In the genomic region with DNA sequence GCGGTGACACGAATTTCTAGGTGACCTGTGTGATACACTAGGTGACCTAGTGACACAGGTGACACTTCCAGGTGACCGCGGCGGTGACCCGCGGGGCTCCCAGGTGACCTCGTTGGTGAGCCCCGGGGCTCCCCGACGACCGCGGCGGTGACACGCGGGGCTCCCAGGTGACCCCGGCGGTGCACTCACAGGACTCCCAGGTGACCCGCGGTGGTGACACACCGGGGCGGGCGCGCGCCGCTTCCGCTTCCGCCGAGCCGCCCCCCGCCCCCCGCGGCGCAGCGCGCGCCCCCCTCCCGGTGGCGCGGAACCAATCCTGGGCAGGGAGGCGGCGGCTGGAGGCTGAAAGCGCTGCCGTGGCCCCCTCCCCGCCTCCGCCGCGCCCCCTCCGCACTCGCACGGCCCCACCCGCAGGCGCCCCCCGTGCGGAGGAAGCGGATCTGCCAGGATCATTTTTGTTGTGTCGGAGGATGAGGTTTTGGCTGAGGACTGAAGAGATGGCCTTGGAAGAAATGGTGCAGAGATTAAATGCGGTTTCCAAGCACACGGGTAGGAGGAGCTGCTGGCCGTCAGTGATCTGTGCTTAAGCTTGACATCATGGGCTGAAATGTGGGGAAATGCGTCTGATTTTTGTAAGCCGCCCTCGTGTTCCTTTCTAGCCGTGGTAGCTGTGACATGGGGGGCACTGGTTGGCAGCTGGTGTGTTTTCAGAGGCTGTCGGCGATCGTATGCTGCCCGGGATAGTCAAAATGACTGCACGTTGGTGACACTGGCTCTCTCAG, we compare ENCODE assay signal across 8 cellular contexts. TPM values are rescaled to one million over a fixed set of nuclear protein-coding genes. Genes with fewer than 3 reads are reported as not detected.
A peak's percentile ranks its signal among the peaks of the same experiment; 100 is the strongest.
DNase-seq lines count a peak whose midpoint lies in the region; ATAC-seq and TF ChIP-seq lines count a peak whose summit lies in the region.

A gene with protein sequence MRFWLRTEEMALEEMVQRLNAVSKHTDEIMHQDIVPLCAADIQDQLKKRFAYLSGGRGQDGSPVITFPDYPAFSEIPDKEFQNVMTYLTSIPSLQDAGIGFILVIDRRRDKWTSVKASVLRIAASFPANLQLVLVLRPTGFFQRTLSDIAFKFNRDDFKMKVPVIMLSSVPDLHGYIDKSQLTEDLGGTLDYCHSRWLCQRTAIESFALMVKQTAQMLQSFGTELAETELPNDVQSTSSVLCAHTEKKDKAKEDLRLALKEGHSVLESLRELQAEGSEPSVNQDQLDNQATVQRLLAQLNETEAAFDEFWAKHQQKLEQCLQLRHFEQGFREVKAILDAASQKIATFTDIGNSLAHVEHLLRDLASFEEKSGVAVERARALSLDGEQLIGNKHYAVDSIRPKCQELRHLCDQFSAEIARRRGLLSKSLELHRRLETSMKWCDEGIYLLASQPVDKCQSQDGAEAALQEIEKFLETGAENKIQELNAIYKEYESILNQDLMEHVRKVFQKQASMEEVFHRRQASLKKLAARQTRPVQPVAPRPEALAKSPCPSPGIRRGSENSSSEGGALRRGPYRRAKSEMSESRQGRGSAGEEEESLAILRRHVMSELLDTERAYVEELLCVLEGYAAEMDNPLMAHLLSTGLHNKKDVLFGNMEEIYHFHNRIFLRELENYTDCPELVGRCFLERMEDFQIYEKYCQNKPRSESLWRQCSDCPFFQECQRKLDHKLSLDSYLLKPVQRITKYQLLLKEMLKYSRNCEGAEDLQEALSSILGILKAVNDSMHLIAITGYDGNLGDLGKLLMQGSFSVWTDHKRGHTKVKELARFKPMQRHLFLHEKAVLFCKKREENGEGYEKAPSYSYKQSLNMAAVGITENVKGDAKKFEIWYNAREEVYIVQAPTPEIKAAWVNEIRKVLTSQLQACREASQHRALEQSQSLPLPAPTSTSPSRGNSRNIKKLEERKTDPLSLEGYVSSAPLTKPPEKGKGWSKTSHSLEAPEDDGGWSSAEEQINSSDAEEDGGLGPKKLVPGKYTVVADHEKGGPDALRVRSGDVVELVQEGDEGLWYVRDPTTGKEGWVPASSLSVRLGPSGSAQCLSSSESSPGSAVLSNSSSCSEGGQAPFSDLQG (plus strand): TSS at position 305 of the 782 bp plus-strand sequence. CDS start 166 bp downstream, at position 471.

- H3K9ac ChIP-seq in HCT116 (ENCODE audit: low read length) = peak within 1 kb of the TSS; percentile 46

- no peaks in the 10 kb centered on the region for H3K4me1 ChIP-seq in ACC112 (ENCODE audit: control insufficient read depth, insufficient read depth, low read length, unreplicated experiment)
- H3K4me1 ChIP-seq in HCT116 (ENCODE audit: control insufficient read depth in 1 of 2, insufficient read depth in 2 of 2, low read length in 2 of 2) = peaks cover 9 to 23% of the 10 kb centered on the region in 2 experiments; a peak in 3 of 4 replicates
- peaks cover 0 to 19% (median 6%) of the 10 kb centered on the region in 4 donors for H3K4me1 ChIP-seq in tibial nerve

- peak within 1 kb of the TSS; percentile 75 for H3K4me3 Mint-ChIP-seq in activated naive CD4-positive, alpha-beta T cell treated with anti-CD3 and anti-CD28 coated beads, Interleukin-2, amount 10 ng/mL, durations not matched to agents 7 days and 5 days

- peaks cover 18% of the 10 kb centered on the region for H3K4me1 Mint-ChIP-seq in activated naive CD4-positive, alpha-beta T cell treated with anti-CD3 and anti-CD28 coated beads, Interleukin-2, amount 10 ng/mL, durations not matched to agents 7 days and 5 days

- H3K27ac Mint-ChIP-seq in activated naive CD4-positive, alpha-beta T cell treated with anti-CD3 and anti-CD28 coated beads, Interleukin-2, amount 10 ng/mL, durations not matched to agents 7 days and 5 days = no peak within 1 kb of the TSS

- H3K9me3 ChIP-seq in HCT116 (ENCODE audit: control insufficient read depth in 1 of 2, insufficient read depth in 1 of 2, low read depth in 1 of 2, low read length in 2 of 2) = peaks cover 0 to 4% of the 10 kb centered on the region in 2 experiments; a peak in 1 of 4 replicates
- H3K9me3 ChIP-seq in tibial nerve = no peaks in the 10 kb centered on the region

- no peak for TF ChIP-seq POLR2A in HCT116 (IDR thresholded peaks at IDR 0.05; ENCODE audit: borderline replicate concordance, extremely low read depth, insufficient read depth, insufficient read length)
- TF ChIP-seq POLR2A in tibial nerve (IDR thresholded peaks at IDR 0.05) = no peak

- H3K79me2 ChIP-seq in ACC112 (ENCODE audit: control insufficient read depth, insufficient read depth, low read length, unreplicated experiment) (no peaks in the 10 kb centered on the region), HCT116 (ENCODE audit: insufficient read depth, low read length) (no peaks in the 10 kb centered on the region)

- CTCF ChIA-PET in HCT116 (lab: Charles Lee) = interaction anchor here (1.3 kb wide), 1 partner anchor 26 kb away, joined by 3 read pairs; no protein-coding TSS in a partner anchor
- CTCF ChIA-PET in activated naive CD4-positive, alpha-beta T cell treated with anti-CD3 and anti-CD28 coated beads, Interleukin-2, amount 10 ng/mL, durations not matched to agents 7 days and 5 days (lab: Charles Lee) = interaction anchor here (0.6 to 0.9 kb wide), 3 partner anchors 26 to 305 kb away, joined by 3 read pairs; no protein-coding TSS in a partner anchor

- H3K27me3 Mint-ChIP-seq in activated naive CD4-positive, alpha-beta T cell treated with anti-CD3 and anti-CD28 coated beads, Interleukin-2, amount 10 ng/mL, durations not matched to agents 7 days and 5 days = peaks cover 35% of the 10 kb centered on the region

- no peaks in the 10 kb centered on the region for H4K20me1 ChIP-seq in HCT116 (ENCODE audit: insufficient read depth)

- peak; percentile 31 for TF ChIP-seq RAD21 in HCT116 (IDR thresholded peaks at IDR 0.05; ENCODE audit: low read depth)

- H3K27me3 ChIP-seq in ACC112 (ENCODE audit: insufficient read depth, low read length) (peaks cover 80% of the 10 kb centered on the region), HCT116 (ENCODE audit: insufficient read depth, low read length) (no peaks in the 10 kb centered on the region), tibial nerve (peaks cover 0 to 72% of the 10 kb centered on the region in 2 donors)

- H3K9me2 ChIP-seq in HCT116 (ENCODE audit: insufficient read depth) = no peaks in the 10 kb centered on the region

- H3K27ac ChIP-seq in ACC112 (ENCODE audit: low read depth, low read length) (no peak within 1 kb of the TSS), HCT116 (ENCODE audit: low read depth, low read length) (no peak within 1 kb of the TSS; the same call in 1 of the 2 replicates), tibial nerve (peak within 1 kb of the TSS in 1 of 4 donors; percentile 56)

- intact Hi-C loops in HCT116 (cut with micrococcal nuclease) = no loop called here
- intact Hi-C loops in cardiac septum (cut with DNase I) = no loop called here

- no peak for TF ChIP-seq EP300 in tibial nerve (IDR thresholded peaks at IDR 0.05)

- H3K4me3 ChIP-seq in ACC112 (ENCODE audit: low read depth, low read length) (peak within 1 kb of the TSS; percentile 5; the same call in 1 of the 2 replicates), HCT116 (replicated peaks in 1 of 2; ENCODE audit: low read depth in 1 of 2, low read length in 2 of 2) (peak within 1 kb of the TSS; percentile 45 to 53), tibial nerve (peak within 1 kb of the TSS; percentile 11 to 48 (median 32))

- H2AFZ ChIP-seq in ACC112 (ENCODE audit: low read length, unreplicated experiment) = no peak within 1 kb of the TSS
- no peak within 1 kb of the TSS for H2AFZ ChIP-seq in HCT116 (ENCODE audit: low read depth, low read length, poor library complexity, severe bottlenecking)

- TF ChIP-seq CTCF in HCT116 (IDR thresholded peaks at IDR 0.05 in 2 of 3, conservative IDR thresholded peaks at IDR 0.05 in 1 of 3; ENCODE audit: borderline replicate concordance in 1 of 3, insufficient read depth in 1 of 3, low read depth in 2 of 3, low read length in 2 of 3) (peak in 2 of 3 experiments; percentile 41 to 53; a peak in 3 of 6 replicates), tibial nerve (IDR thresholded peaks at IDR 0.05) (peak in 1 of 5 experiments; percentile 11)

- DNase-seq in HCT116 (ENCODE audit: low read depth, low spot score) = no peak
- peak; percentile 6 for DNase-seq in RPMI7951 (ENCODE audit: low read depth)
- DNase-seq in activated naive CD4-positive, alpha-beta T cell treated with anti-CD3 and anti-CD28 coated beads, Interleukin-2, amount 10 ng/mL, durations not matched to agents 7 days and 5 days = peak; percentile 75
- peak; percentile 56 for DNase-seq in cardiac septum (ENCODE audit: low spot score)
- DNase-seq in pons (ENCODE audit: low spot score) = peak; percentile 62
- no peak for DNase-seq in tibial nerve (ENCODE audit: low spot score in 2 of 2)

- ATAC-seq in HCT116 (peak; percentile 78), GM21529 (IDR thresholded peaks at IDR 0.05; ENCODE audit: unreplicated experiment) (no peak)

- H3K36me3 ChIP-seq in ACC112 (ENCODE audit: insufficient read depth, low read length) (no peaks in the 10 kb centered on the region), HCT116 (ENCODE audit: control insufficient read depth in 1 of 2, insufficient read depth in 2 of 2, low read length in 2 of 2) (no peaks in the 10 kb centered on the region), tibial nerve (no peaks in the 10 kb centered on the region)

- 1% methylated on average over 15 to 20 of the region's 69 CpGs for WGBS in tibial nerve, 2 donors

- POLR2A ChIA-PET in HCT116 (lab: Charles Lee) = no interaction called here

- no peaks in the 10 kb centered on the region for H3K36me3 Mint-ChIP-seq in activated naive CD4-positive, alpha-beta T cell treated with anti-CD3 and anti-CD28 coated beads, Interleukin-2, amount 10 ng/mL, durations not matched to agents 7 days and 5 days

- H3K4me2 ChIP-seq in HCT116 (ENCODE audit: low read length) = peak within 1 kb of the TSS; percentile 75

- no peaks in the 10 kb centered on the region for H3K9me3 Mint-ChIP-seq in activated naive CD4-positive, alpha-beta T cell treated with anti-CD3 and anti-CD28 coated beads, Interleukin-2, amount 10 ng/mL, durations not matched to agents 7 days and 5 days

- BruUV-seq in HCT116 (replicated peaks; lab: Mats Ljungman, UMichigan) = no TSS peak

- RAD21 ChIA-PET in HCT116 (lab: Charles Lee; ENCODE audit: low non-redundant PET in 1 of 2, low total read pairs in 2 of 2, uncharacterized antibody in 2 of 2, unreplicated experiment in 2 of 2) = no interaction called here

TF ChIP-seq in HCT116, 20 proteins besides CTCF, POLR2A, EP300 and RAD21 (continues in another document):
- TF ChIP-seq ZNF274 (IDR thresholded peaks at IDR 0.05; ENCODE audit: low read depth, low read length) (no peak), YY1 (IDR thresholded peaks at IDR 0.05; ENCODE audit: extremely low read depth, insufficient replicate concordance, low read depth, low read length) (no peak), JUND (IDR thresholded peaks at IDR 0.05) (no peak)

RNA-seq across cellular contexts. Expression of the gene that starts here (rescaled TPM):
- total RNA-seq in HCT116 (2021; ENCODE audit: unreplicated experiment) = 19.3 TPM
- 10.5 and 12.0 TPM in 2 replicates for polyA plus RNA-seq in HCT116 (2012)
- total RNA-seq in RPMI7951 (2014; rRNA removed; shearing (Covaris generic)) = 4.8 and 7.2 TPM in 2 replicates
- 38.9 TPM for total RNA-seq in cardiac septum
- 10 to 100 TPM; 30.1 to 82.6 (median 45.3) TPM for total RNA-seq in tibial nerve

Comparison
In these comparisons a context has a peak if more than half of its experiments do, and no peak if none do; other contexts are left out.
1. DNase-seq: peak in RPMI7951 (single experiment), activated naive CD4-positive, alpha-beta T cell treated with anti-CD3 and anti-CD28 coated beads, Interleukin-2, amount 10 ng/mL, durations not matched to agents 7 days and 5 days (single experiment), cardiac septum (single experiment) and pons (single experiment); none in HCT116 (single experiment) and tibial nerve (0 of 2).
2. Peak in every context shown above with its lines, with median percentiles within 50 percentile points of each other: H3K4me3 ChIP-seq.